ENCODE assay signal across 19 cellular contexts in genomic region chr22:49948116-49948515, GRCh38. TPM values are rescaled to one million over a fixed set of nuclear protein-coding genes. Genes with fewer than 3 reads are reported as not detected.
DNase-seq lines count a peak whose midpoint lies in the region; ATAC-seq and TF ChIP-seq lines count a peak whose summit lies in the region.
"Had no signal": no experiment of that assay in that cellular context is flagged by ENCODE, and none has a peak within 500 bp of the region (broad histone marks: within the 10 kb centered on the region; RNA-seq: fewer than 3 reads in every experiment).

No MANE protein-coding gene starts in this region.

- in situ Hi-C loops in transverse colon (cut with MboI; ENCODE audit: low pct_ligation_motif_present in 1 of 4, low pct_unique_long_range_greater_than_20kb in 1 of 4, low sequenced_read_pairs in 3 of 4) (no loop called here), gastrocnemius medialis (cut with MboI; ENCODE audit: low sequenced_read_pairs in 4 of 4) (no loop called here)

- no peaks in the 10 kb centered on the region for H3K9me2 ChIP-seq in HCT116 (ENCODE audit: insufficient read depth)

- H3K4me1 ChIP-seq in HCT116 (ENCODE audit: control insufficient read depth in 1 of 2, insufficient read depth in 2 of 2, low read length in 2 of 2) (peaks cover 44 to 62% of the 10 kb centered on the region in 2 experiments), mucosa of descending colon (ENCODE audit: low read depth) (peaks cover 40% of the 10 kb centered on the region), transverse colon (peaks cover 16 to 58% (median 54%) of the 10 kb centered on the region in 4 donors), gastrocnemius medialis (peaks cover 3 to 5% of the 10 kb centered on the region in 2 donors), psoas muscle (peaks cover 4% of the 10 kb centered on the region)

- no peak for TF ChIP-seq EP300 in transverse colon (IDR thresholded peaks at IDR 0.05; ENCODE audit: low read depth)

- intact Hi-C loops in HCT116 (cut with micrococcal nuclease), result no loop called here
- intact Hi-C loops in dendritic cell treated with granulocyte-macrophage colony-stimulating factor and Interleukin-4, amounts not matched to agents 40 ng/mL and 50 ng/mL, for 4 days (cut with micrococcal nuclease), result no loop called here
- intact Hi-C loops in mucosa of descending colon (cut with DNase I, micrococcal nuclease), result no loop called here
- intact Hi-C loops in transverse colon (cut with DNase I; ENCODE audit: low total_unique reads), result no loop called here
- intact Hi-C loops in gastrocnemius medialis (cut with DNase I; ENCODE audit: low total_unique reads), result no loop called here
- intact Hi-C loops in psoas muscle (cut with DNase I), result no loop called here

- POLR2A ChIA-PET in HCT116 (lab: Charles Lee), result no interaction called here

- H2AFZ ChIP-seq in HCT116 (ENCODE audit: low read depth, low read length, poor library complexity, severe bottlenecking), result no peak overlapping the region

- no TSS peak for BruUV-seq in HCT116 (replicated peaks; lab: Mats Ljungman, UMichigan)

- peaks cover 62% of the 10 kb centered on the region for H3K4me1 Mint-ChIP-seq in dendritic cell treated with granulocyte-macrophage colony-stimulating factor and Interleukin-4, amounts not matched to agents 40 ng/mL and 50 ng/mL, for 4 days (ENCODE audit: low read depth)
- H3K4me1 Mint-ChIP-seq in osteocyte (ENCODE audit: unreplicated experiment), result peaks cover 19% of the 10 kb centered on the region

- TF ChIP-seq CTCF in HCT116 (IDR thresholded peaks at IDR 0.05 in 2 of 3, conservative IDR thresholded peaks at IDR 0.05 in 1 of 3; ENCODE audit: borderline replicate concordance in 1 of 3, insufficient read depth in 1 of 3, low read depth in 2 of 3, low read length in 2 of 3) (no peak), mucosa of descending colon (IDR thresholded peaks at IDR 0.05) (no peak), transverse colon (IDR thresholded peaks at IDR 0.05) (no peak), osteocyte (IDR thresholded peaks at IDR 0.05) (no peak), gastrocnemius medialis (IDR thresholded peaks at IDR 0.05 in 4 of 5, conservative IDR thresholded peaks at IDR 0.05 in 1 of 5) (no peak), psoas muscle (IDR thresholded peaks at IDR 0.05) (no peak)

- H3K9ac ChIP-seq in HCT116 (ENCODE audit: low read length), result no peak overlapping the region

- no peak for DNase-seq in HCT116 (ENCODE audit: low read depth, low spot score)
- peak in 2 of 3 donors; percentile 79 to 85 for DNase-seq in mucosa of descending colon
- DNase-seq in transverse colon, result peak; percentile 72
- no peak for DNase-seq in DMS153 treated with DMSO at 0.1 percent for 48 hours (lab: John Stamatoyannopoulos, UW; ENCODE audit: unreplicated experiment)
- DNase-seq in osteocyte (ENCODE audit: extremely low spot score, unreplicated experiment), result no peak
- DNase-seq in gastrocnemius medialis, result no peak
- DNase-seq in psoas muscle, result no peak
- DNase-seq: activated CD8-positive, alpha-beta memory T cell treated with anti-CD3 and anti-CD28 coated beads for 24 hours; NCI-H1105 treated with DMSO at 0.1 percent for 48 hours; NCI-H2107; NCI-H526 treated with DMSO at 0.1 percent for 48 hours had no signal

- H3K4me3 ChIP-seq in HCT116 (replicated peaks in 1 of 2; ENCODE audit: low read depth in 1 of 2, low read length in 2 of 2), result no peak overlapping the region
- H3K4me3 ChIP-seq in mucosa of descending colon, result peak overlapping the region; percentile 23
- H3K4me3 ChIP-seq in transverse colon, result peak overlapping the region; percentile 16 to 47 (median 44)
- H3K4me3 ChIP-seq in gastrocnemius medialis, result no peak overlapping the region
- no peak overlapping the region for H3K4me3 ChIP-seq in psoas muscle
- H3K4me3 ChIP-seq: coronary artery, SK-N-MC had no signal

- TF ChIP-seq POLR2A in HCT116 (IDR thresholded peaks at IDR 0.05; ENCODE audit: borderline replicate concordance, extremely low read depth, insufficient read depth, insufficient read length), result no peak
- TF ChIP-seq POLR2A in transverse colon (IDR thresholded peaks at IDR 0.05), result peak; percentile 18
- TF ChIP-seq POLR2A in gastrocnemius medialis (IDR thresholded peaks at IDR 0.05), result no peak

- H3K4me3 Mint-ChIP-seq in dendritic cell treated with granulocyte-macrophage colony-stimulating factor and Interleukin-4, amounts not matched to agents 40 ng/mL and 50 ng/mL, for 4 days, result no peak overlapping the region
- no peak overlapping the region for H3K4me3 Mint-ChIP-seq in osteocyte (ENCODE audit: unreplicated experiment)
- H3K4me3 Mint-ChIP-seq: activated naive CD8-positive, alpha-beta T cell; natural killer cell treated with Interleukin-12 subunit alpha and Interleukin-12 subunit beta and Interleukin-15 and Interleukin-18, amount 100 ng/mL, for 72 hours; stimulated activated effector memory CD8-positive, alpha-beta T cell treated with anti-CD3 and anti-CD28 coated beads, Interleukin-12 subunit alpha, Interleukin-12 subunit beta, amount 100 ng/mL, for 72 hours; T-helper 2 cell treated with Interferon-gamma antibody and Interleukin-4, amounts not matched to agents 5 μg/mL and 100 μg/mL, for 36 hours had no signal

- H3K27me3 Mint-ChIP-seq in dendritic cell treated with granulocyte-macrophage colony-stimulating factor and Interleukin-4, amounts not matched to agents 40 ng/mL and 50 ng/mL, for 4 days, result peaks cover 1% of the 10 kb centered on the region
- no peaks in the 10 kb centered on the region for H3K27me3 Mint-ChIP-seq in osteocyte (ENCODE audit: unreplicated experiment)
- H3K27me3 Mint-ChIP-seq: activated naive CD8-positive, alpha-beta T cell; natural killer cell treated with Interleukin-12 subunit alpha and Interleukin-12 subunit beta and Interleukin-15 and Interleukin-18, amount 100 ng/mL, for 72 hours had no signal

- no peaks in the 10 kb centered on the region for H3K36me3 ChIP-seq in HCT116 (ENCODE audit: control insufficient read depth in 1 of 2, insufficient read depth in 2 of 2, low read length in 2 of 2)
- H3K36me3 ChIP-seq in mucosa of descending colon (ENCODE audit: low read depth), result no peaks in the 10 kb centered on the region
- H3K36me3 ChIP-seq in transverse colon, result no peaks in the 10 kb centered on the region
- no peaks in the 10 kb centered on the region for H3K36me3 ChIP-seq in gastrocnemius medialis
- H3K36me3 ChIP-seq in psoas muscle (ENCODE audit: insufficient read depth in 1 of 2, low read depth in 1 of 2), result no peaks in the 10 kb centered on the region

- WGBS in transverse colon (ENCODE audit: low coverage in 1 of 2), 2 donors, result 8% methylated on average over 4 of the region's 13 CpGs; no CpG with 5 or more reads in 1 of the 2 donors
- 89 to 94% (median 92%) methylated on average over 12 to 13 of the region's 13 CpGs for WGBS in psoas muscle, 3 donors

- no peaks in the 10 kb centered on the region for H3K79me2 ChIP-seq in HCT116 (ENCODE audit: insufficient read depth, low read length)

- H3K27ac ChIP-seq in HCT116 (ENCODE audit: low read depth, low read length) (peak overlapping the region; percentile 62; the same call in 1 of the 2 replicates), transverse colon (peak overlapping the region; percentile 90 to 97 (median 94)), gastrocnemius medialis (no peak overlapping the region), psoas muscle (no peak overlapping the region)
- H3K27ac ChIP-seq: coronary artery had no signal

- H3K9me3 Mint-ChIP-seq in dendritic cell treated with granulocyte-macrophage colony-stimulating factor and Interleukin-4, amounts not matched to agents 40 ng/mL and 50 ng/mL, for 4 days, result no peaks in the 10 kb centered on the region
- no peaks in the 10 kb centered on the region for H3K9me3 Mint-ChIP-seq in osteocyte (ENCODE audit: unreplicated experiment)
- H3K9me3 Mint-ChIP-seq: natural killer cell treated with Interleukin-12 subunit alpha and Interleukin-12 subunit beta and Interleukin-15 and Interleukin-18, amount 100 ng/mL, for 72 hours; stimulated activated effector memory CD8-positive, alpha-beta T cell treated with anti-CD3 and anti-CD28 coated beads, Interleukin-12 subunit alpha, Interleukin-12 subunit beta, amount 100 ng/mL, for 72 hours had no signal

- H3K9me3 ChIP-seq in HCT116 (ENCODE audit: control insufficient read depth in 1 of 2, insufficient read depth in 1 of 2, low read depth in 1 of 2, low read length in 2 of 2) (no peaks in the 10 kb centered on the region), mucosa of descending colon (no peaks in the 10 kb centered on the region), transverse colon (no peaks in the 10 kb centered on the region), gastrocnemius medialis (no peaks in the 10 kb centered on the region), psoas muscle (no peaks in the 10 kb centered on the region)

- H4K20me1 ChIP-seq in HCT116 (ENCODE audit: insufficient read depth), result no peaks in the 10 kb centered on the region

- no peak for TF ChIP-seq RAD21 in HCT116 (IDR thresholded peaks at IDR 0.05; ENCODE audit: low read depth)

- no peaks in the 10 kb centered on the region for H3K36me3 Mint-ChIP-seq in dendritic cell treated with granulocyte-macrophage colony-stimulating factor and Interleukin-4, amounts not matched to agents 40 ng/mL and 50 ng/mL, for 4 days (ENCODE audit: low read depth)
- no peaks in the 10 kb centered on the region for H3K36me3 Mint-ChIP-seq in osteocyte (ENCODE audit: unreplicated experiment)
- H3K36me3 Mint-ChIP-seq: activated naive CD8-positive, alpha-beta T cell; natural killer cell treated with Interleukin-12 subunit alpha and Interleukin-12 subunit beta and Interleukin-15 and Interleukin-18, amount 100 ng/mL, for 72 hours; stimulated activated effector memory CD8-positive, alpha-beta T cell treated with anti-CD3 and anti-CD28 coated beads, Interleukin-12 subunit alpha, Interleukin-12 subunit beta, amount 100 ng/mL, for 72 hours had no signal

- H3K27me3 ChIP-seq in HCT116 (ENCODE audit: insufficient read depth, low read length) (no peaks in the 10 kb centered on the region), transverse colon (no peaks in the 10 kb centered on the region), gastrocnemius medialis (no peaks in the 10 kb centered on the region), psoas muscle (ENCODE audit: insufficient read depth in 3 of 3, low read length in 2 of 3) (no peaks in the 10 kb centered on the region)

- H3K4me2 ChIP-seq in HCT116 (ENCODE audit: low read length), result no peak overlapping the region

- RAD21 ChIA-PET in HCT116 (lab: Charles Lee; ENCODE audit: low non-redundant PET in 1 of 2, low total read pairs in 2 of 2, uncharacterized antibody in 2 of 2, unreplicated experiment in 2 of 2), result no interaction called here

- ATAC-seq in HCT116, result no peak
- peak; percentile 21 for ATAC-seq in mucosa of descending colon
- no peak for ATAC-seq in gastrocnemius medialis
- no peak for ATAC-seq in psoas muscle
- ATAC-seq: activated CD4-positive, CD25-positive, alpha-beta regulatory T cell treated with anti-CD3 and anti-CD28 coated beads, Interleukin-2, amount 50 U/mL, for 24 hours; natural killer cell treated with Interleukin-12 subunit alpha and Interleukin-12 subunit beta and Interleukin-15 and Interleukin-18, amount 100 ng/mL, for 72 hours; stimulated activated effector memory CD8-positive, alpha-beta T cell treated with anti-CD3 and anti-CD28 coated beads, Interleukin-12 subunit alpha, Interleukin-12 subunit beta, amount 100 ng/mL, for 72 hours had no signal

- peak overlapping the region; percentile 74 for H3K27ac Mint-ChIP-seq in dendritic cell treated with granulocyte-macrophage colony-stimulating factor and Interleukin-4, amounts not matched to agents 40 ng/mL and 50 ng/mL, for 4 days
- H3K27ac Mint-ChIP-seq in osteocyte (ENCODE audit: unreplicated experiment), result no peak overlapping the region
- H3K27ac Mint-ChIP-seq: activated naive CD8-positive, alpha-beta T cell; natural killer cell treated with Interleukin-12 subunit alpha and Interleukin-12 subunit beta and Interleukin-15 and Interleukin-18, amount 100 ng/mL, for 72 hours; stimulated activated effector memory CD8-positive, alpha-beta T cell treated with anti-CD3 and anti-CD28 coated beads, Interleukin-12 subunit alpha, Interleukin-12 subunit beta, amount 100 ng/mL, for 72 hours; T-helper 2 cell treated with Interferon-gamma antibody and Interleukin-4, amounts not matched to agents 5 μg/mL and 100 μg/mL, for 36 hours had no signal

- CTCF ChIA-PET in HCT116 (lab: Charles Lee), result no interaction called here

RNA-seq across cellular contexts. Expression of gene PIM3, which starts 12.5 kb away (rescaled TPM):
- total RNA-seq in HCT116 (2021; ENCODE audit: unreplicated experiment) (116 TPM), mucosa of descending colon (100 to 1,000 TPM in 1 of 3 donors, 10 to 100 TPM in 2; 56.4 to 106 (median 58.7) TPM), transverse colon (100 to 1,000 TPM; 115 to 290 (median 147) TPM), osteocyte (18.6 TPM in 2 replicates), gastrocnemius medialis (100 to 1,000 TPM; 165 to 327 (median 188) TPM), psoas muscle (100 to 1,000 TPM in 2 of 4 donors, 10 to 100 TPM in 2; 40.5 to 128 (median 84.5) TPM)
- polyA plus RNA-seq in HCT116 (2012), result 84.5 and 97.2 TPM in 2 replicates
- 10 to 100 TPM; 66.4 to 84.5 (median 79.0) TPM for polyA plus RNA-seq in psoas muscle

RNA-seq across cellular contexts. Expression of gene CRELD2, which starts 29.7 kb away (rescaled TPM):
- total RNA-seq in HCT116 (2021; ENCODE audit: unreplicated experiment) (45.8 TPM), mucosa of descending colon (10 to 100 TPM; 27.6 to 57.6 (median 32.2) TPM), transverse colon (10 to 100 TPM; 31.0 to 37.9 (median 36.4) TPM), osteocyte (54.9 and 55.5 TPM in 2 replicates), gastrocnemius medialis (10 to 100 TPM in 3 of 4 donors, 1 to 10 TPM in 1; 8.9 to 15.0 (median 13.0) TPM), psoas muscle (10 to 100 TPM in 3 of 4 donors, 1 to 10 TPM in 1; 9.9 to 14.0 (median 11.5) TPM)
- polyA plus RNA-seq in HCT116 (2012), result 39.6 and 41.0 TPM in 2 replicates
- polyA plus RNA-seq in psoas muscle, result 10 to 100 TPM in 2 of 3 donors, 1 to 10 TPM in 1; 8.8 to 14.1 (median 11.6) TPM

RNA-seq across cellular contexts. Expression of gene ALG12, which starts 29.9 kb away (rescaled TPM):
- 16.6 TPM for total RNA-seq in HCT116 (2021; ENCODE audit: unreplicated experiment)
- polyA plus RNA-seq in HCT116 (2012), result 13.0 and 13.7 TPM in 2 replicates
- 10 to 100 TPM; 21.7 to 28.7 (median 25.5) TPM for total RNA-seq in mucosa of descending colon
- total RNA-seq in transverse colon, result 10 to 100 TPM; 10.1 to 24.4 (median 18.3) TPM
- total RNA-seq in osteocyte, result 27.1 and 27.9 TPM in 2 replicates
- total RNA-seq in gastrocnemius medialis, result 1 to 10 TPM; 6.4 to 9.6 (median 8.2) TPM
- 10 to 100 TPM in 2 of 4 donors, 1 to 10 TPM in 2; 6.5 to 10.8 (median 8.7) TPM for total RNA-seq in psoas muscle
- polyA plus RNA-seq in psoas muscle, result 10 to 100 TPM in 1 of 3 donors, 1 to 10 TPM in 2; 8.0 to 11.0 (median 8.2) TPM

Comparison
In these comparisons a context has a peak if more than half of its experiments do, and no peak if none do; other contexts are left out.
1. DNase-seq: peak in mucosa of descending colon (2 of 3) and transverse colon (single experiment); none in HCT116 (single experiment), DMS153 treated with DMSO at 0.1 percent for 48 hours (single experiment), osteocyte (single experiment), gastrocnemius medialis (0 of 2) and psoas muscle (0 of 2).
2. H3K27ac ChIP-seq: peak in HCT116 (single experiment) and transverse colon (4 of 4); none in gastrocnemius medialis (0 of 4) and psoas muscle (single experiment).
3. H3K4me3 ChIP-seq: peak in mucosa of descending colon (single experiment) and transverse colon (4 of 4); none in HCT116 (0 of 2), gastrocnemius medialis (0 of 4) and psoas muscle (single experiment).